In the genomic region with DNA sequence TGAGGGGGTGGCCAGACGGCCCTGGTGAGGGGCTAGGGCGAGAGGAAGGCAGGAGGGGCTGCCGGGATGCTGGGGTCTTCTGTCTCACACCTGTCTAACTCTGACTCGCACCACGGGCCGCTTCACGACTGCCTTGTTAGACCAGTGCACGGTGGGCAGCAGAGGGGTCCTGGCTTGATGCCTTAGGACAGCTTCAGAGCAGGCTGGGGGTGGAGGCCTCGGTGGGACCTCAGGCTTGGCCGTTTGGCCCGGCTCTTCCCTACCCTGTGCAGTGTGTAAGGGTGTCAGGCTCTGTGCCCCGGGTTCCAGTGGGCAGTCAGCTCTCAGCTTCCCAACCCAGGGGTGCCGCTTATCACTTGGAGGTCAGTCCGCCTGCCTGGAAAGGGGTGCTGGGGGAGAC, we compare ENCODE assay signal across 17 cellular contexts.
DNase-seq lines count a peak whose midpoint lies in the region; ATAC-seq and TF ChIP-seq lines count a peak whose summit lies in the region.
"Had no signal": no experiment of that assay in that cellular context is flagged by ENCODE, and none has a peak within 500 bp of the region (broad histone marks: within the 10 kb centered on the region; RNA-seq: fewer than 3 reads in every experiment).

No MANE protein-coding gene starts in this region.

- H3K27me3 Mint-ChIP-seq in Caco-2 (ENCODE audit: insufficient read depth, unreplicated experiment) (no peaks in the 10 kb centered on the region), progenitor cell of endocrine pancreas (no peaks in the 10 kb centered on the region)
- H3K27me3 Mint-ChIP-seq: CD4-positive, CD25-positive, alpha-beta regulatory T cell had no signal

- peak overlapping the region; percentile 43; the same call in 1 of the 2 replicates for H3K4me2 ChIP-seq in BLaER1
- H3K4me2 ChIP-seq: SK-N-SH had no signal

- peaks cover 82% of the 10 kb centered on the region for H4K20me1 ChIP-seq in BLaER1

- H3K4me3 Mint-ChIP-seq in Caco-2 (ENCODE audit: unreplicated experiment) (no peak overlapping the region), progenitor cell of endocrine pancreas (ENCODE audit: low read depth) (no peak overlapping the region)
- H3K4me3 Mint-ChIP-seq: CD4-positive, CD25-positive, alpha-beta regulatory T cell had no signal

- no peak for DNase-seq in Caco-2
- DNase-seq in progenitor cell of endocrine pancreas (ENCODE audit: low spot score, unreplicated experiment) = no peak
- DNase-seq in activated CD4-positive, alpha-beta T cell treated with anti-CD3 and anti-CD28 coated beads, Interleukin-2, amount 50 U/mL, for 1 hour = no peak
- DNase-seq: AML-193; CD4-positive, CD25-positive, alpha-beta regulatory T cell; COR-L47; NCI-H187; NCI-H2107; NCI-H2227 treated with DMSO at 0.1 percent for 48 hours; NCI-H510A treated with DMSO at 0.1 percent for 48 hours; SHP77 treated with DMSO at 0.1 percent for 48 hours; SK-N-SH had no signal

- peaks cover 47% of the 10 kb centered on the region for H3K4me1 Mint-ChIP-seq in Caco-2 (ENCODE audit: low read depth, unreplicated experiment)
- peaks cover 30% of the 10 kb centered on the region for H3K4me1 Mint-ChIP-seq in progenitor cell of endocrine pancreas (ENCODE audit: low read depth)

- ATAC-seq in HG02884 (IDR thresholded peaks at IDR 0.05; ENCODE audit: unreplicated experiment) (no peak), HG03565 (IDR thresholded peaks at IDR 0.05; ENCODE audit: unreplicated experiment) (no peak)

- H3K9me3 Mint-ChIP-seq in Caco-2 (ENCODE audit: unreplicated experiment) = no peaks in the 10 kb centered on the region
- H3K9me3 Mint-ChIP-seq in progenitor cell of endocrine pancreas (ENCODE audit: low read depth) = no peaks in the 10 kb centered on the region

- H3K36me3 Mint-ChIP-seq in Caco-2 (ENCODE audit: insufficient read depth, unreplicated experiment) = peaks cover 16% of the 10 kb centered on the region
- peaks cover 11% of the 10 kb centered on the region for H3K36me3 Mint-ChIP-seq in progenitor cell of endocrine pancreas (ENCODE audit: insufficient read depth)

- intact Hi-C loops in Caco-2 (cut with micrococcal nuclease; ENCODE audit: unreplicated experiment) = no loop called here

- TF ChIP-seq CTCF in Caco-2 (IDR thresholded peaks at IDR 0.05; ENCODE audit: insufficient read depth in 1 of 2, low read depth in 1 of 2, low read length in 1 of 2, severe bottlenecking in 1 of 2, unreplicated experiment in 1 of 2) (no peak), progenitor cell of endocrine pancreas (IDR thresholded peaks at IDR 0.05; ENCODE audit: unreplicated experiment) (no peak)

- no peaks in the 10 kb centered on the region for H3K9me3 ChIP-seq in BLaER1
- no peaks in the 10 kb centered on the region for H3K9me3 ChIP-seq in Caco-2
- H3K9me3 ChIP-seq in iPS-15b (ENCODE audit: control insufficient read depth, insufficient read depth, low read length) = no peaks in the 10 kb centered on the region
- H3K9me3 ChIP-seq: HAP-1, SK-N-SH had no signal

- CTCF ChIA-PET in Caco-2 (lab: Charles Lee) = no interaction called here

- H3K4me1 ChIP-seq in BLaER1 (peaks cover 31% of the 10 kb centered on the region), Caco-2 (peaks cover 45% of the 10 kb centered on the region), iPS-15b (ENCODE audit: control insufficient read depth, insufficient read depth, low read length) (peaks cover 4% of the 10 kb centered on the region)

- H3K27ac ChIP-seq in BLaER1 = peak overlapping the region; percentile 51; the same call in 1 of the 2 replicates

- no TSS peak for BruUV-seq in Caco-2 (replicated peaks; lab: Mats Ljungman, UMichigan)

- POLR2A ChIA-PET in Caco-2 (lab: Charles Lee) = no interaction called here

- peak overlapping the region; percentile 70 for H3K27ac Mint-ChIP-seq in Caco-2 (ENCODE audit: unreplicated experiment)
- H3K27ac Mint-ChIP-seq in progenitor cell of endocrine pancreas = peak overlapping the region; percentile 29
- H3K27ac Mint-ChIP-seq: CD4-positive, CD25-positive, alpha-beta regulatory T cell had no signal

- H3K4me3 ChIP-seq in BLaER1 (no peak overlapping the region), Caco-2 (ENCODE audit: low read depth, low read length) (no peak overlapping the region), iPS-15b (ENCODE audit: low read depth, low read length) (no peak overlapping the region)
- H3K4me3 ChIP-seq: HAP-1 had no signal

- peaks cover 95% of the 10 kb centered on the region for H3K36me3 ChIP-seq in BLaER1
- no peaks in the 10 kb centered on the region for H3K36me3 ChIP-seq in Caco-2 (ENCODE audit: control insufficient read depth, insufficient read depth, low read length)
- no peaks in the 10 kb centered on the region for H3K36me3 ChIP-seq in iPS-15b (ENCODE audit: control insufficient read depth, insufficient read depth, low read length)
- H3K36me3 ChIP-seq: HAP-1 had no signal

- H3K9ac ChIP-seq in BLaER1 (no peak overlapping the region; the same call in 1 of the 2 replicates), iPS-15b (ENCODE audit: low read depth, low read length) (peak overlapping the region; percentile 9)
- H3K9ac ChIP-seq: SK-N-SH had no signal

- no peaks in the 10 kb centered on the region for H3K27me3 ChIP-seq in BLaER1
- H3K27me3 ChIP-seq in Caco-2 (replicated peaks; ENCODE audit: control insufficient read depth, insufficient read depth, low read length) = no peaks in the 10 kb centered on the region
- H3K27me3 ChIP-seq in iPS-15b (ENCODE audit: control insufficient read depth, insufficient read depth, low read length) = no peaks in the 10 kb centered on the region
